Comparison of ENCODE assay signal across 21 cellular contexts in the genomic region with DNA sequence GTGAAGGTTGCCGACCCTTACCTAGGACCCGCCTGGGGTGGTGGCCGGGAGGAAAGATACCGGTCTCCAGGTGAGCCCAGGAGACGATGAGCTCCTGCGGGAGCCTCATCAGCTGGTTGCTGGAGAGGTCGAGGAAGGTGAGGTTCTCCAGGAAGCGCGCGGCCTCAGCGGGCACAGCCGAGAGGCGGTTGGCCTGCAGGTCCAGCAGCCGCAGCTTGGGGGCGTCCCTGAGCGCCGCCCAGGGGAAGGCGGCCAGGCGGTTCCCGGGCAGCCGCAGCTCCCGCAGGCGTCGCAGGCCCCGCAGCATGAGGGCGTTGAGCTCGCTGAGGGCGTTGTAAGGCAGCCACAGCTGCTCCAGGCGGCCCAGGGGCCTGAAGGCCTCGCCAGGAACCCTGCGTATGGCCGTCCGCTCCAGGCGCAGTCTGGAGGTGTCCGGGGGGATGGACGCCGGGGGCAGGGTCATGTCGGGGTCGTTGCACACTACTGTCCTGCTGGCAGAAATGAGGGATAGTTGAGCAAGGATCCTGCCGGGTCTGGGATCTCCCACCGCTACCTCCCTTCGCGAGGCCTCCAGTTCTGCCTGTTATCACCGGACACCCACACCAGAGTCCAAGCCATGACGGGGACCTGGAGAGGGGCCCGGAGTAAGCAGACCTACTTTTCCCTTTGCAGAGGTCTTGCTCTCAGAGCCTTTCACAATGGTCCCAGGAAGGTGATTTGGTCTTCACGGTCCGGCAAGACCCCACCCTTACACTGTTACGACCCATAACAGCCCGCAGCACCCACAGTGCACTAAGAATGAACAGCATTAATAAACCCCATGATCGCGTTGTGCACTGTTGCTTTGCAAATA. TPM values are rescaled to one million over a fixed set of nuclear protein-coding genes. Genes with fewer than 3 reads are reported as not detected.
DNase-seq lines count a peak whose midpoint lies in the region; TF ChIP-seq lines count a peak whose summit lies in the region.
"Had no signal": no experiment of that assay in that cellular context is flagged by ENCODE, and none has a peak within 500 bp of the region (broad histone marks: within the 10 kb centered on the region; RNA-seq: fewer than 3 reads in every experiment).

No MANE protein-coding gene starts in this region.

- H3K27ac Mint-ChIP-seq in HFFc6 (no peak overlapping the region), nephron progenitor cell (no peak overlapping the region)
- H3K27ac Mint-ChIP-seq: activated T-helper 1 cell treated with anti-CD3 and anti-CD28 coated beads, Interleukin-12 subunit alpha, Interleukin-12 subunit beta, Interleukin-2, Interleukin-4 antibody, amounts not matched to agents 30 ng/mL and 10 ng/mL and 1 ng/mL, durations not matched to agents 14 hours and 24 hours and 36 hours had no signal

- TF ChIP-seq CTCF in GM12864 (IDR thresholded peaks at IDR 0.05; ENCODE audit: low read depth, low read length, missing control alignments), result peak; percentile 27
- TF ChIP-seq CTCF in HFFc6 (IDR thresholded peaks at IDR 0.05), result peak; percentile 22
- peak; percentile 28 for TF ChIP-seq CTCF in fibroblast of villous mesenchyme (IDR thresholded peaks at IDR 0.05; ENCODE audit: insufficient read depth, low read depth, low read length)
- TF ChIP-seq CTCF in nephron progenitor cell (IDR thresholded peaks at IDR 0.05), result peak; percentile 46

- peaks cover 24% of the 10 kb centered on the region for H3K27me3 Mint-ChIP-seq in HFFc6 (ENCODE audit: insufficient read depth)
- peaks cover 40% of the 10 kb centered on the region for H3K27me3 Mint-ChIP-seq in nephron progenitor cell (ENCODE audit: low read depth, poor library complexity)

- H3K36me3 Mint-ChIP-seq in HFFc6 (ENCODE audit: low read depth) (no peaks in the 10 kb centered on the region), nephron progenitor cell (ENCODE audit: low read depth) (no peaks in the 10 kb centered on the region)

- H3K9me3 Mint-ChIP-seq in HFFc6 (no peaks in the 10 kb centered on the region), nephron progenitor cell (no peaks in the 10 kb centered on the region)
- H3K9me3 Mint-ChIP-seq: activated T-helper 1 cell treated with anti-CD3 and anti-CD28 coated beads, Interleukin-12 subunit alpha, Interleukin-12 subunit beta, Interleukin-2, Interleukin-4 antibody, amounts not matched to agents 30 ng/mL and 10 ng/mL and 1 ng/mL, durations not matched to agents 14 hours and 24 hours and 36 hours had no signal

- H3K4me3 Mint-ChIP-seq in HFFc6 (no peak overlapping the region), nephron progenitor cell (no peak overlapping the region)
- H3K4me3 Mint-ChIP-seq: activated T-helper 1 cell treated with anti-CD3 and anti-CD28 coated beads, Interleukin-12 subunit alpha, Interleukin-12 subunit beta, Interleukin-2, Interleukin-4 antibody, amounts not matched to agents 30 ng/mL and 10 ng/mL and 1 ng/mL, durations not matched to agents 14 hours and 24 hours and 36 hours had no signal

- in situ Hi-C loops in G401 (cut with HindIII; ENCODE audit: low sequenced_read_pairs), result no loop called here

- DNase-seq in GM12864 (ENCODE audit: low read depth), result no peak
- DNase-seq in HFFc6, result no peak
- no peak for DNase-seq in fibroblast of villous mesenchyme (ENCODE audit: low read depth)
- DNase-seq in nephron progenitor cell, result peak; percentile 50
- no peak for DNase-seq in NCI-H510A (lab: John Stamatoyannopoulos, UW)
- DNase-seq in stimulated activated CD4-positive, alpha-beta T cell treated with anti-CD3 and anti-CD28 coated beads, Interleukin-4, amount 100 ng/mL, for 4 hours, result no peak
- no peak for DNase-seq in G401 (ENCODE audit: low spot score)
- no peak for DNase-seq in pons (ENCODE audit: low spot score)
- DNase-seq: aorta, DMS79, dorsolateral prefrontal cortex, NCI-H2081 treated with DMSO at 0.1 percent for 48 hours, psoas muscle, SHP77, T-helper 2 cell, thyroid gland had no signal

- H3K4me3 ChIP-seq in GM12864 (ENCODE audit: low read depth, low read length), result no peak overlapping the region
- H3K4me3 ChIP-seq in fibroblast of villous mesenchyme (ENCODE audit: low read depth, low read length), result no peak overlapping the region
- H3K4me3 ChIP-seq: BLaER1, dorsolateral prefrontal cortex, psoas muscle, thyroid gland had no signal

- H3K4me1 Mint-ChIP-seq in HFFc6 (ENCODE audit: low read depth) (no peaks in the 10 kb centered on the region), nephron progenitor cell (no peaks in the 10 kb centered on the region)

RNA-seq across cellular contexts. Expression of gene LRIT1, which starts 3.9 kb away (rescaled TPM):
- not detected for total RNA-seq in HFFc6 (2021; fragmentation: NEBNext Ultra II Directional; extraction: Animal tissue kit (Norgen Biotek cat#: 25700))
- not detected in 2 replicates for total RNA-seq in fibroblast of villous mesenchyme
- total RNA-seq in G401 (2014; rRNA removed; shearing (Covaris generic)), result not detected in 2 replicates
- total RNA-seq: activated T-helper 1 cell treated with anti-CD3 and anti-CD28 coated beads, Interleukin-12 subunit alpha, Interleukin-12 subunit beta, Interleukin-2, Interleukin-4 antibody, amounts not matched to agents 30 ng/mL and 10 ng/mL and 1 ng/mL, durations not matched to agents 14 hours and 24 hours and 36 hours; aorta; HT-29; MCF 10A; mucosa of gallbladder; psoas muscle; thyroid gland had no signal

RNA-seq across cellular contexts. Expression of gene RGR, which starts 7.4 kb away (rescaled TPM):
- total RNA-seq in HFFc6 (2021; fragmentation: NEBNext Ultra II Directional; extraction: Animal tissue kit (Norgen Biotek cat#: 25700)), result not detected
- not detected in 2 replicates for total RNA-seq in fibroblast of villous mesenchyme
- total RNA-seq in G401 (2014; rRNA removed; shearing (Covaris generic)), result not detected in 2 replicates
- total RNA-seq: activated T-helper 1 cell treated with anti-CD3 and anti-CD28 coated beads, Interleukin-12 subunit alpha, Interleukin-12 subunit beta, Interleukin-2, Interleukin-4 antibody, amounts not matched to agents 30 ng/mL and 10 ng/mL and 1 ng/mL, durations not matched to agents 14 hours and 24 hours and 36 hours; aorta; HT-29; MCF 10A; mucosa of gallbladder; psoas muscle had no signal

RNA-seq across cellular contexts. Expression of gene LRIT2, which starts 12.1 kb away (rescaled TPM):
- total RNA-seq in HFFc6 (2021; fragmentation: NEBNext Ultra II Directional; extraction: Animal tissue kit (Norgen Biotek cat#: 25700)), result not detected
- total RNA-seq in fibroblast of villous mesenchyme, result not detected in 2 replicates
- not detected in 2 replicates for total RNA-seq in G401 (2014; rRNA removed; shearing (Covaris generic))
- total RNA-seq: activated T-helper 1 cell treated with anti-CD3 and anti-CD28 coated beads, Interleukin-12 subunit alpha, Interleukin-12 subunit beta, Interleukin-2, Interleukin-4 antibody, amounts not matched to agents 30 ng/mL and 10 ng/mL and 1 ng/mL, durations not matched to agents 14 hours and 24 hours and 36 hours; aorta; HT-29; MCF 10A; mucosa of gallbladder; psoas muscle; thyroid gland had no signal

RNA-seq across cellular contexts. Expression of gene CDHR1, which starts 43.1 kb away (rescaled TPM):
- total RNA-seq in HFFc6 (2021; fragmentation: NEBNext Ultra II Directional; extraction: Animal tissue kit (Norgen Biotek cat#: 25700)), result not detected
- total RNA-seq in fibroblast of villous mesenchyme, result under 0.01 and 0.43 TPM in 2 replicates
- total RNA-seq in G401 (2014; rRNA removed; shearing (Covaris generic)), result not detected in 2 replicates
- total RNA-seq: HT-29, MCF 10A had no signal
